In the genomic region with DNA sequence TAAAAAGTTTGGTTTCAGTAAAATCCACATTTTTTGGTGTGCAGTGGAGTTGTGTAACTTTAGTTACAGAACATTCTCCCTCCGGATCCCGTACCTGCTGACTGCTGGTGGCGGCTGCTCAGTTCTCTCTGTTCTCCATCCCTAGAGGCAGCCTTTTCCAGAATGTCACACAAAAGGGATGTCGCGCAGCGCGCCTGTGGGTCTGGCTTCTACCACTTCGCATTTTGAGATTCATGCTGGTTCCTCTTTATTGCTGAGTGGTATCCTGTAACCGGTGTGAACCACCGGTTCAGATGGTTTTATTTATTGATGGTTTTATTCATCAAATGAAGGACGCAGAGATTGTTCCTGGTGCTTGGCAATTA, we compare ENCODE assay signal across 6 cellular contexts. TPM values are rescaled to one million over a fixed set of nuclear protein-coding genes. Genes with fewer than 3 reads are reported as not detected.
DNase-seq lines count a peak whose midpoint lies in the region; ATAC-seq, FAIRE-seq and TF ChIP-seq lines count a peak whose summit lies in the region.

No MANE protein-coding gene starts in this region.

- H4K20me1 ChIP-seq in SU-DHL-6 (ENCODE audit: low read depth, low read length): no peaks in the 10 kb centered on the region

- peak overlapping the region; percentile 35; the same call in 1 of the 2 replicates for H3K9ac ChIP-seq in SU-DHL-6 (ENCODE audit: low read length)
- peak overlapping the region; percentile 21 for H3K9ac ChIP-seq in muscle layer of colon (ENCODE audit: low read length)

- H3K9me3 ChIP-seq in SU-DHL-6 (ENCODE audit: insufficient read depth, low read length) (no peaks in the 10 kb centered on the region), muscle layer of colon (ENCODE audit: low read length) (no peaks in the 10 kb centered on the region)

- ATAC-seq in GM21390 (IDR thresholded peaks at IDR 0.05; ENCODE audit: unreplicated experiment) (no peak), GM21786 (IDR thresholded peaks at IDR 0.05; ENCODE audit: unreplicated experiment) (no peak)

- no peaks in the 10 kb centered on the region for H3K27me3 ChIP-seq in SU-DHL-6 (ENCODE audit: low read length)
- H3K27me3 ChIP-seq in muscle layer of colon (ENCODE audit: control insufficient read depth in 1 of 2, insufficient read depth in 2 of 2, low read length in 2 of 2): no peaks in the 10 kb centered on the region

- H3K79me2 ChIP-seq in SU-DHL-6 (ENCODE audit: insufficient read depth, low read length): peaks cover 3% of the 10 kb centered on the region; the same call in 1 of the 2 replicates

- H2AFZ ChIP-seq in SU-DHL-6 (ENCODE audit: low read depth, low read length, severe bottlenecking): peak overlapping the region; percentile 98

- TF ChIP-seq POLR2A in GM12891 (IDR thresholded peaks at IDR 0.05; ENCODE audit: low read depth, low read length): no peak

- no peaks in the 10 kb centered on the region for H3K9me2 ChIP-seq in SU-DHL-6 (replicated peaks; ENCODE audit: insufficient read depth, low read length)

- H3K27ac ChIP-seq in SU-DHL-6 (ENCODE audit: low read depth, low read length) (no peak overlapping the region), muscle layer of colon (ENCODE audit: low read depth, low read length) (peak overlapping the region; percentile 61)

- 0 out of 2 replicates have a peak, but pooled peaks cover 3% of the 10 kb centered on the region for H3F3A ChIP-seq in SU-DHL-6 (ENCODE audit: insufficient read depth)

- peak overlapping the region; percentile 48 for H3K4me2 ChIP-seq in SU-DHL-6 (ENCODE audit: low read depth, low read length, poor library complexity, severe bottlenecking)

- peaks cover 14% of the 10 kb centered on the region for H3K4me1 ChIP-seq in muscle layer of colon (ENCODE audit: insufficient read depth, low read length)

- H3K4me3 ChIP-seq in SU-DHL-6 (ENCODE audit: insufficient read depth, low read length, poor library complexity, severe bottlenecking): peak overlapping the region; percentile 1
- peak overlapping the region; percentile 44 to 49 for H3K4me3 ChIP-seq in muscle layer of colon (ENCODE audit: low read depth in 1 of 2, low read length in 2 of 2)

- TF ChIP-seq CTCF in SU-DHL-6 (IDR thresholded peaks at IDR 0.05; ENCODE audit: insufficient read depth, low read length, poor library complexity, severe bottlenecking): no peak

- FAIRE-seq in GM12891 (lab: Jason Lieb, UNC): peak; percentile 5

- no peak for DNase-seq in GM12891 (ENCODE audit: insufficient read length, low spot score)
- DNase-seq in central memory CD4-positive, alpha-beta T cell: no peak

- H3K36me3 ChIP-seq in SU-DHL-6 (ENCODE audit: low read length) (no peaks in the 10 kb centered on the region), muscle layer of colon (ENCODE audit: insufficient read depth, low read length) (no peaks in the 10 kb centered on the region)

TF ChIP-seq in GM12891, 5 proteins besides CTCF, POLR2A, EP300 and RAD21:
- no peak for TF ChIP-seq POU2F2 (IDR thresholded peaks at IDR 0.05; ENCODE audit: low read depth, low read length)
- no peak for TF ChIP-seq POLR2AphosphoS5 (IDR thresholded peaks at IDR 0.05; ENCODE audit: low read depth, low read length)
- no peak for TF ChIP-seq TAF1 (IDR thresholded peaks at IDR 0.05; ENCODE audit: low read depth, low read length)
- TF ChIP-seq SPI1 (IDR thresholded peaks at IDR 0.05; ENCODE audit: low read depth, low read length): no peak
- TF ChIP-seq PAX5 (IDR thresholded peaks at IDR 0.05; ENCODE audit: insufficient read depth, low read length, severe bottlenecking): no peak
TF ChIP-seq in GM12891: peak in this region for 0.

RNA-seq across cellular contexts. Expression of a gene that starts 1.0 kb away (rescaled TPM):
- 10.6 TPM for polyA plus RNA-seq in GM12891 (2012; ENCODE audit: low read depth, missing spikeins)

RNA-seq across cellular contexts. Expression of a gene that starts 15.1 kb away (rescaled TPM):
- polyA plus RNA-seq in GM12891 (2012; ENCODE audit: low read depth, missing spikeins): 15.7 TPM

RNA-seq across cellular contexts. Expression of a gene that starts 15.4 kb away (rescaled TPM):
- 159 TPM for polyA plus RNA-seq in GM12891 (2012; ENCODE audit: low read depth, missing spikeins)

RNA-seq across cellular contexts. Expression of a gene that starts 57.7 kb away (rescaled TPM):
- polyA plus RNA-seq in GM12891 (2012; ENCODE audit: low read depth, missing spikeins): 0.13 TPM

RNA-seq across cellular contexts. Expression of a gene that starts 58.4 kb away (rescaled TPM):
- polyA plus RNA-seq in GM12891 (2012; ENCODE audit: low read depth, missing spikeins): not detected
